ENCODE assay signal across 1 cellular context in the genomic region with DNA sequence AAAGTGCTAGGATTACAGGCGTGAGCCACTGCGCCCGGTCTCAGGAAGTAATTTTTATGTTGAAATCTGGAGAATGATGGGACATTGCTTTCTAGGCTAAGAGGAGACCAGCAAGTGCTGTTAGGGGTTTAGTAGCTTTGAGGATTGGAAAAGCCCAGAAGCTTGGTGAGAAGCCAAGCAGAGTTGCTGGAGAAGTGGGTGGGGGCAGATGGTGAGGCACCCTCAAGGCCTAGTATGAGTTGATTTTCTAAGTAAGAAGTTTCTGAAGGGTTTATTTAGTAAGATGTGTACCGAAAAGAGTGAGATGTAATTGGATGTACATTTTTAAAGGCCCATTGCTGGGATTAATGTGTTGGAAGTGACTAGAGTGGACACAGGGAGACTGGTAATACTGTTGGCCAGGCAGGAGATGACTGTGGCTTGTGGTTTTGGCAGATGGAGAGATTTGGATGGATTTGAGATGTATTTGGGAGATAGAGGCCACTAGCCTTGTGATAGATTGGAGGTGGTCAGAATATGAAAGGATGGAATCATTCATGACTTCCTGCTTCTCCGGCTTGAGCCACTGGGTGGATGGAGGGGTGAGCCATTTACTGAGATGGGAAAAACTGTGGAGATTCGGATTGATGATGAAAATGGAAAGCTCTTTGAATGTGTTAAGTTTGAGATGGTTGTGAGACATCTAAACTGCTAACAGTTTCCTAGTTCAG.
TF ChIP-seq lines count a peak whose summit lies in the region.

No MANE protein-coding gene starts in this region.

TF ChIP-seq in SK-N-SH, 30 proteins besides CTCF, POLR2A, EP300 and RAD21 (continued from another document):
- TF ChIP-seq FOSL2 (IDR thresholded peaks at IDR 0.05; ENCODE audit: borderline replicate concordance, low read depth) (peak; percentile 68; the same call in 1 of the 2 replicates), RXRA (IDR thresholded peaks at IDR 0.05; ENCODE audit: borderline replicate concordance, low read depth) (peak; percentile 43; the same call in 1 of the 2 replicates)
- TF ChIP-seq, protein P1, sequence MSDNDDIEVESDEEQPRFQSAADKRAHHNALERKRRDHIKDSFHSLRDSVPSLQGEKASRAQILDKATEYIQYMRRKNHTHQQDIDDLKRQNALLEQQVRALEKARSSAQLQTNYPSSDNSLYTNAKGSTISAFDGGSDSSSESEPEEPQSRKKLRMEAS (IDR thresholded peaks at IDR 0.05; ENCODE audit: low read depth), result peak; percentile 55
